In the genomic region with DNA sequence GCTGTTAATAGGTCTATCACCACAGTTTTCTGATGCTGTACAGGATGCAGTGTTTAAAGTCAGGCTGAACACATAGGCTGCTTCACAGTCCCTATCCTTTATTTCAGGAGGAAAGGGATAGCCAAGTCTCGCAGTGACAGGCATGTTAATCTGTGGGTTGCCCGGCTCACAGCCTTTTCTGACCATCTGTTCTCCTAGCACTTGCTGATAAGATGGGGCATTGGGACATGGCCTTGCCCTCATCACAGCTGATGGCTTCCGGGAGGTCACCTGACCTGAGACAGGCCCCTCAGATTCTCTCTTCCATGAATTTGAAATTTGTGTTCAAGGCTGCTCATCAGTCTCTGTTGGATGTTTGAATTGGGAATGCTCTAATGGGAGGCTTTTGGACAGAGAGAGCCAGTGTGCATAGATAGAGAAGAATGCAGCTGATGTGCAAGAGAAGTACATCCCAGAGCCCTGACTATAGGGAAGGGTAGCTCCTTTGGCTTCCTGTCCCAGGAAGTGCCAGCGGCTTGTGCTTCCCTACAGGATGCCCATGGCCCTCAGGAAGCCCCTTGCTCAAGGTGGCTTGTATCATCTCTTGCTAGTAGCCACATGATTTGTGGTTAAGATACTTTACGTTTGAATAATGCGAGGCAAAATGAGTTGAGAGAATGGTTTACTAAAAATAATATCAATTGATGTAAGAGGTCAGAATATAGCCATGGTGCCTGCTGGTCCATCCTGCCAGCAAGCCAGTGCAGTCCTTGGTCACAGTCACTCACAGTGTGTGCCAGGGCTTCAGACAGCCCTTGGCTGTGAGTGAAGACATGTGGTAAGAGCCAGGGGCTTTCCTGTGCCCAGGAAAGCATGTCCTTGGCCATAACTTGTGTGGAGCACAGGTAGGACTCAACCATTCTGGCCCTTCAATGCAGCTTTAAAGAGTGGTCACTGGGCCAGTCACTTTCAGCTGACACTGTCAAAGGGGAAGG, we compare ENCODE assay signal across 1 cellular context.
TF ChIP-seq lines count a peak whose summit lies in the region.

No MANE protein-coding gene starts in this region.

TF ChIP-seq in WTC11, 78 proteins besides CTCF, POLR2A, EP300 and RAD21 (continued from another document):
- TF ChIP-seq, protein P1, sequence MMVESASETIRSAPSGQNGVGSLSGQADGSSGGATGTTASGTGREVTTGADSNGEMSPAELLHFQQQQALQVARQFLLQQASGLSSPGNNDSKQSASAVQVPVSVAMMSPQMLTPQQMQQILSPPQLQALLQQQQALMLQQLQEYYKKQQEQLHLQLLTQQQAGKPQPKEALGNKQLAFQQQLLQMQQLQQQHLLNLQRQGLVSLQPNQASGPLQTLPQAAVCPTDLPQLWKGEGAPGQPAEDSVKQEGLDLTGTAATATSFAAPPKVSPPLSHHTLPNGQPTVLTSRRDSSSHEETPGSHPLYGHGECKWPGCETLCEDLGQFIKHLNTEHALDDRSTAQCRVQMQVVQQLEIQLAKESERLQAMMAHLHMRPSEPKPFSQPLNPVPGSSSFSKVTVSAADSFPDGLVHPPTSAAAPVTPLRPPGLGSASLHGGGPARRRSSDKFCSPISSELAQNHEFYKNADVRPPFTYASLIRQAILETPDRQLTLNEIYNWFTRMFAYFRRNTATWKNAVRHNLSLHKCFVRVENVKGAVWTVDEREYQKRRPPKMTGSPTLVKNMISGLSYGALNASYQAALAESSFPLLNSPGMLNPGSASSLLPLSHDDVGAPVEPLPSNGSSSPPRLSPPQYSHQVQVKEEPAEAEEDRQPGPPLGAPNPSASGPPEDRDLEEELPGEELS (CRISPR knock-in tag; IDR thresholded peaks at IDR 0.05), result no peak
- TF ChIP-seq, protein P2, sequence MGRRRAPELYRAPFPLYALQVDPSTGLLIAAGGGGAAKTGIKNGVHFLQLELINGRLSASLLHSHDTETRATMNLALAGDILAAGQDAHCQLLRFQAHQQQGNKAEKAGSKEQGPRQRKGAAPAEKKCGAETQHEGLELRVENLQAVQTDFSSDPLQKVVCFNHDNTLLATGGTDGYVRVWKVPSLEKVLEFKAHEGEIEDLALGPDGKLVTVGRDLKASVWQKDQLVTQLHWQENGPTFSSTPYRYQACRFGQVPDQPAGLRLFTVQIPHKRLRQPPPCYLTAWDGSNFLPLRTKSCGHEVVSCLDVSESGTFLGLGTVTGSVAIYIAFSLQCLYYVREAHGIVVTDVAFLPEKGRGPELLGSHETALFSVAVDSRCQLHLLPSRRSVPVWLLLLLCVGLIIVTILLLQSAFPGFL (CRISPR knock-in tag; IDR thresholded peaks at IDR 0.05; ENCODE audit: borderline replicate concordance), result no peak
- TF ChIP-seq, protein P3, sequence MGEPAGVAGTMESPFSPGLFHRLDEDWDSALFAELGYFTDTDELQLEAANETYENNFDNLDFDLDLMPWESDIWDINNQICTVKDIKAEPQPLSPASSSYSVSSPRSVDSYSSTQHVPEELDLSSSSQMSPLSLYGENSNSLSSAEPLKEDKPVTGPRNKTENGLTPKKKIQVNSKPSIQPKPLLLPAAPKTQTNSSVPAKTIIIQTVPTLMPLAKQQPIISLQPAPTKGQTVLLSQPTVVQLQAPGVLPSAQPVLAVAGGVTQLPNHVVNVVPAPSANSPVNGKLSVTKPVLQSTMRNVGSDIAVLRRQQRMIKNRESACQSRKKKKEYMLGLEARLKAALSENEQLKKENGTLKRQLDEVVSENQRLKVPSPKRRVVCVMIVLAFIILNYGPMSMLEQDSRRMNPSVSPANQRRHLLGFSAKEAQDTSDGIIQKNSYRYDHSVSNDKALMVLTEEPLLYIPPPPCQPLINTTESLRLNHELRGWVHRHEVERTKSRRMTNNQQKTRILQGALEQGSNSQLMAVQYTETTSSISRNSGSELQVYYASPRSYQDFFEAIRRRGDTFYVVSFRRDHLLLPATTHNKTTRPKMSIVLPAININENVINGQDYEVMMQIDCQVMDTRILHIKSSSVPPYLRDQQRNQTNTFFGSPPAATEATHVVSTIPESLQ (CRISPR knock-in tag; IDR thresholded peaks at IDR 0.05), result no peak
- no peak for TF ChIP-seq JAZF1 (CRISPR knock-in tag; IDR thresholded peaks at IDR 0.05)
